Comparison of ENCODE assay signal across 8 cellular contexts in genomic region chr7:82234457-82235049, GRCh38.
DNase-seq lines count a peak whose midpoint lies in the region; ATAC-seq and TF ChIP-seq lines count a peak whose summit lies in the region.

No MANE protein-coding gene starts in this region.

- DNase-seq in AG08395 (ENCODE audit: low spot score) (peak; percentile 10), GM23338 (ENCODE audit: low spot score) (peak; percentile 74), NCI-H345 treated with DMSO at 0.1 percent for 48 hours (lab: John Stamatoyannopoulos, UW; ENCODE audit: unreplicated experiment) (peak; percentile 64), body of pancreas (no peak), lung microvascular endothelial cell (ENCODE audit: low read depth in 2 of 2) (peak; percentile 55 to 64), immature natural killer cell (no peak), NCI-H1930 (lab: John Stamatoyannopoulos, UW) (no peak)

- H4K20me1 ChIP-seq in GM23338 (replicated peaks; ENCODE audit: insufficient read depth), result no peaks in the 10 kb centered on the region

- TF ChIP-seq CTCF in GM23338 (conservative IDR thresholded peaks at IDR 0.05; ENCODE audit: low read depth in 2 of 2) (peak in 1 of 2 experiments; percentile 89; a peak in 3 of 4 replicates), body of pancreas (IDR thresholded peaks at IDR 0.05) (peak; percentile 10 to 50 (median 43))

- H3K9me3 ChIP-seq in body of pancreas, result no peaks in the 10 kb centered on the region

- H3K4me1 ChIP-seq in GM23338 (ENCODE audit: insufficient read depth) (peaks cover 8% of the 10 kb centered on the region), body of pancreas (no peaks in the 10 kb centered on the region)

- no peak overlapping the region for H3K27ac ChIP-seq in GM23338 (ENCODE audit: low read depth)
- no peak overlapping the region for H3K27ac ChIP-seq in body of pancreas

- no peak overlapping the region for H3K27ac Mint-ChIP-seq in GM23338
- H3K27ac Mint-ChIP-seq in immature natural killer cell, result no peak overlapping the region

- peaks cover 1% of the 10 kb centered on the region for H3K27me3 Mint-ChIP-seq in GM23338 (ENCODE audit: insufficient read depth, low read depth, poor library complexity)
- H3K27me3 Mint-ChIP-seq in immature natural killer cell (ENCODE audit: low read depth in 3 of 3), result peaks cover 0 to 2% (median 2%) of the 10 kb centered on the region in 3 donors

- H3F3A ChIP-seq in GM23338 (replicated peaks; ENCODE audit: low read depth), result no peaks in the 10 kb centered on the region

- H3K36me3 Mint-ChIP-seq in GM23338 (ENCODE audit: low read depth) (no peaks in the 10 kb centered on the region), immature natural killer cell (no peaks in the 10 kb centered on the region)

- WGBS in body of pancreas, 2 donors, result 27 to 28% methylated on average over 4 of the region's 4 CpGs

- TF ChIP-seq POLR2A in body of pancreas (IDR thresholded peaks at IDR 0.05), result no peak

- H3K27me3 ChIP-seq in GM23338 (ENCODE audit: insufficient read depth) (no peaks in the 10 kb centered on the region), body of pancreas (no peaks in the 10 kb centered on the region)

- intact Hi-C loops in body of pancreas (cut with DNase I), result no loop called here

- H3K9me3 Mint-ChIP-seq in GM23338, result no peaks in the 10 kb centered on the region
- H3K9me3 Mint-ChIP-seq in immature natural killer cell, result peaks cover 0 to 6% (median 0%) of the 10 kb centered on the region in 6 donors

- H3K4me1 Mint-ChIP-seq in GM23338, result peaks cover 24% of the 10 kb centered on the region
- no peaks in the 10 kb centered on the region for H3K4me1 Mint-ChIP-seq in immature natural killer cell

- ATAC-seq in GM23338 (no peak), body of pancreas (no peak), HG02571 (IDR thresholded peaks at IDR 0.05; ENCODE audit: unreplicated experiment) (no peak)

- H3K4me2 ChIP-seq in GM23338, result no peak overlapping the region

- no peaks in the 10 kb centered on the region for H3K79me2 ChIP-seq in GM23338 (replicated peaks; ENCODE audit: insufficient read depth)

- H3K4me3 Mint-ChIP-seq in GM23338 (no peak overlapping the region), immature natural killer cell (no peak overlapping the region)

- H3K36me3 ChIP-seq in GM23338 (ENCODE audit: insufficient read depth), result no peaks in the 10 kb centered on the region
- H3K36me3 ChIP-seq in body of pancreas (replicated peaks in 1 of 2; ENCODE audit: insufficient read depth in 1 of 2, low read depth in 2 of 2), result no peaks in the 10 kb centered on the region

- H3K4me3 ChIP-seq in GM23338 (no peak overlapping the region), body of pancreas (no peak overlapping the region)

- no peaks in the 10 kb centered on the region for H3K9me2 ChIP-seq in GM23338 (ENCODE audit: insufficient read depth)

- H2AFZ ChIP-seq in GM23338, result no peak overlapping the region

TF ChIP-seq in GM23338, 12 proteins besides CTCF, POLR2A, EP300 and RAD21:
- no peak for TF ChIP-seq ZNF331 (CRISPR knock-in tag; IDR thresholded peaks at IDR 0.05; ENCODE audit: low read depth)
- TF ChIP-seq EZH2 (IDR thresholded peaks at IDR 0.05; ENCODE audit: low read depth, unreplicated experiment), result no peak

Comparison
In these comparisons a context has a peak if more than half of its experiments do, and no peak if none do; other contexts are left out.
1. DNase-seq: peak in AG08395 (single experiment), GM23338 (single experiment), NCI-H345 treated with DMSO at 0.1 percent for 48 hours (single experiment) and lung microvascular endothelial cell (2 of 2); none in body of pancreas (0 of 4), immature natural killer cell (0 of 3) and NCI-H1930 (0 of 2).